11 cellular contexts compared by ENCODE assay signal in the genomic region with DNA sequence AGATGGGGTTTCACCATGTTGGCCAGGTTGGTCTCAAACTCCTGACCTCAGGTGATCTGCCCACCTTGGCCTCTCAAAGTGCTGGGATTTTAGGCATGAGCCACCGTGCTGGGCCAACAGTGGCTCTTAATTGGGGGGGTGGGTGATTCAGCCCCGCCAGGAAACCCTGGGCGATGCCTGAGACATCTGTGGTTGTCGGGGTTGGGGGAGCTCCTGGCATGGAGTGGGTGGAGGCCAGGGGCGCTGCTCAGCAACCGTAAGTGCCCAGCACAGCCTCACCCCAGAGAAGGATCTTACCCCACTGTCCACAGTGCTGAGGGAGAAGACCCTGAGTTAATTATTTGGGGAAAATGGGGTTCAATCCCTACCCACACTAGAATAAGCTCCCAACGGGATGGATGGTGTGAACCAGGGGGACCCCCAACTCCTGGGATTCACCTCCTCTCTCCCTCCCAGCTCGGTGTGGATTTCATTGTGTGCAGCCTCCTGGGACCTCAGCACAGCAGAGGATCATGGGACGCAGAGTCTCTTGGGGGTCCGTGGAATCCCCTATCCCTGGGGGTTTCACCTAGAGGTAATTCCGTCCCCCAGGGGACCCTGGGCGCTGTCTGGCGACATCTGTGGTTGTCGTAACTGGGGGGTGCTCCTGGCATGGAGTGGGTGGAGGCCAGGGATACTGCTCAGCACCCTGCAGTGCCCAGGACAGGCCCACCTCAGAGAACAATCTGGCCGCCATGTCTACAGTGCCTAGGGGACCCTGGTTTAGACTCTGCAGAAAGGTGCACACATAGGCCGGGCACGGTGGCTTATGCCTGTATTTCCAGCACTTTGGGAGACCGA.
A peak's percentile ranks its signal among the peaks of the same experiment; 100 is the strongest.
DNase-seq lines count a peak whose midpoint lies in the region; ATAC-seq and TF ChIP-seq lines count a peak whose summit lies in the region.
"Had no signal": no experiment of that assay in that cellular context is flagged by ENCODE, and none has a peak within 500 bp of the region (broad histone marks: within the 10 kb centered on the region; RNA-seq: fewer than 3 reads in every experiment).

No MANE protein-coding gene starts in this region.

- TF ChIP-seq CTCF in IMR-90 (conservative IDR thresholded peaks at IDR 0.05; ENCODE audit: low read depth, low read length) (no peak), chondrocyte (IDR thresholded peaks at IDR 0.05) (no peak), mesothelial cell of epicardium (IDR thresholded peaks at IDR 0.05; ENCODE audit: unreplicated experiment) (no peak)

- no peak overlapping the region for H3K4me3 ChIP-seq in IMR-90 (ENCODE audit: insufficient read depth, low read depth, low read length)

- peak overlapping the region; percentile 13; the same call in 1 of the 2 replicates for H3K14ac ChIP-seq in IMR-90 (replicated peaks; ENCODE audit: low read depth, low read length)

- in situ Hi-C loops in IMR-90 (cut with MboI; ENCODE audit: low sequenced_read_pairs), result no loop called here

- H3K27me3 Mint-ChIP-seq in chondrocyte (ENCODE audit: low read depth) (no peaks in the 10 kb centered on the region), mesothelial cell of epicardium (ENCODE audit: low read depth) (no peaks in the 10 kb centered on the region)

- H3K27ac ChIP-seq in IMR-90 (ENCODE audit: insufficient read depth, low read length) (peak overlapping the region; percentile 84), temporal lobe (ENCODE audit: low read depth, low read length) (peak overlapping the region; percentile 98)

- CTCF ChIA-PET in IMR-90 (lab: Yijun Ruan, JAX), result no interaction called here

- no peak for DNase-seq in IMR-90
- DNase-seq in chondrocyte (ENCODE audit: low spot score), result peak; percentile 48
- DNase-seq in mesothelial cell of epicardium (ENCODE audit: low spot score in 2 of 2, unreplicated experiment in 2 of 2), result no peak
- no peak for DNase-seq in NCI-H2081 (lab: John Stamatoyannopoulos, UW)
- no peak for DNase-seq in Ammon's horn (ENCODE audit: low spot score)
- DNase-seq: effector CD8-positive, alpha-beta T cell; NCI-H226 had no signal

- no peaks in the 10 kb centered on the region for H4K20me1 ChIP-seq in IMR-90 (ENCODE audit: insufficient read depth, low read length)

- H3K4ac ChIP-seq in IMR-90 (ENCODE audit: low read depth, low read length), result peak overlapping the region; percentile 72

- peak overlapping the region; percentile 88 for H2AK9ac ChIP-seq in IMR-90 (replicated peaks; ENCODE audit: low read depth, low read length, poor library complexity)

- TF ChIP-seq POLR2A in IMR-90 (IDR thresholded peaks at IDR 0.05; ENCODE audit: low read depth, low read length), result no peak

- peaks cover 33% of the 10 kb centered on the region for H3K4me1 ChIP-seq in IMR-90 (ENCODE audit: control insufficient read depth, insufficient read depth, low read length)

- no peak overlapping the region for H3K4me2 ChIP-seq in IMR-90 (ENCODE audit: low read depth, low read length)

- H3K4me3 Mint-ChIP-seq in chondrocyte (ENCODE audit: unreplicated experiment) (peak overlapping the region; percentile 6), mesothelial cell of epicardium (no peak overlapping the region)
- H3K4me3 Mint-ChIP-seq: activated T-helper 1 cell treated with anti-CD3 and anti-CD28 coated beads, Interleukin-12 subunit alpha, Interleukin-12 subunit beta, Interleukin-2, Interleukin-4 antibody, amounts not matched to agents 30 ng/mL and 10 ng/mL and 1 ng/mL, durations not matched to agents 14 hours and 24 hours and 36 hours had no signal

- peak overlapping the region; percentile 74 for H2BK5ac ChIP-seq in IMR-90 (ENCODE audit: low read depth, low read length, poor library complexity, severe bottlenecking)

- H3K36me3 Mint-ChIP-seq in chondrocyte (ENCODE audit: low read depth) (no peaks in the 10 kb centered on the region), mesothelial cell of epicardium (no peaks in the 10 kb centered on the region)

- POLR2A ChIA-PET in IMR-90 (lab: Charles Lee; ENCODE audit: unreplicated experiment), result interaction anchor here (2.8 kb wide), 1 partner anchor 69 kb away, joined by 17 read pairs; the partner anchor contains the start of gene GADD45B

- H3K27ac Mint-ChIP-seq in chondrocyte (ENCODE audit: unreplicated experiment), result peak overlapping the region; percentile 100
- peak overlapping the region; percentile 99 for H3K27ac Mint-ChIP-seq in mesothelial cell of epicardium
- H3K27ac Mint-ChIP-seq: activated T-helper 1 cell treated with anti-CD3 and anti-CD28 coated beads, Interleukin-12 subunit alpha, Interleukin-12 subunit beta, Interleukin-2, Interleukin-4 antibody, amounts not matched to agents 30 ng/mL and 10 ng/mL and 1 ng/mL, durations not matched to agents 14 hours and 24 hours and 36 hours had no signal

- H3K79me1 ChIP-seq in IMR-90 (ENCODE audit: low read depth in 1 of 2, low read length in 2 of 2), result peaks cover 0 to 31% of the 10 kb centered on the region in 2 experiments; a peak in 3 of 4 replicates

- peak overlapping the region; percentile 6; the same call in 1 of the 2 replicates for H3K9ac ChIP-seq in IMR-90 (ENCODE audit: low read depth, low read length)

- peaks cover 4% of the 10 kb centered on the region for H3K9me1 ChIP-seq in IMR-90 (ENCODE audit: insufficient read depth, low read length)

- ATAC-seq in IMR-90 (ENCODE audit: low read depth), result no peak
- no peak for ATAC-seq in activated CD4-positive, CD25-positive, alpha-beta regulatory T cell treated with anti-CD3 and anti-CD28 coated beads, Interleukin-2, amount 50 U/mL, for 24 hours
- no peak for ATAC-seq in HG03108 (IDR thresholded peaks at IDR 0.05; ENCODE audit: unreplicated experiment)

- peak overlapping the region; percentile 91 for H2AK5ac ChIP-seq in IMR-90 (ENCODE audit: low read depth, low read length)

- peak overlapping the region; percentile 56; the same call in 1 of the 2 replicates for H4K5ac ChIP-seq in IMR-90 (ENCODE audit: low read depth, low read length)

- peak overlapping the region; percentile 52 to 62; a peak in 2 of 4 replicates for H4K8ac ChIP-seq in IMR-90 (ENCODE audit: low read depth in 2 of 2, low read length in 2 of 2)

- peak overlapping the region; percentile 47; the same call in 2 of the 3 replicates for H2BK15ac ChIP-seq in IMR-90 (ENCODE audit: low read depth, low read length)

- peak overlapping the region; percentile 18; the same call in 1 of the 2 replicates for H3K18ac ChIP-seq in IMR-90 (ENCODE audit: low read depth, low read length)

- BruUV-seq in IMR-90 (replicated peaks; lab: Mats Ljungman, UMichigan), result no TSS peak

- intact Hi-C loops in IMR-90 (cut with micrococcal nuclease), result no loop called here

- H3K36me3 ChIP-seq in IMR-90 (ENCODE audit: control insufficient read depth, insufficient read depth, low read length), result no peaks in the 10 kb centered on the region

- H4K91ac ChIP-seq in IMR-90 (ENCODE audit: insufficient read depth, low read depth, low read length), result peak overlapping the region; percentile 84

- dilution Hi-C loops in IMR-90 (cut with HindIII; ENCODE audit: low sequenced_read_pairs, unreplicated experiment), result no loop called here

- peak overlapping the region; percentile 67 for H2BK20ac ChIP-seq in IMR-90 (ENCODE audit: low read depth, low read length)

- no peak overlapping the region; the same call in 1 of the 2 replicates for H3K56ac ChIP-seq in IMR-90 (ENCODE audit: extremely low read depth, insufficient read depth, low read length)

- H3K23ac ChIP-seq in IMR-90 (ENCODE audit: low read depth, low read length), result peak overlapping the region; percentile 52; the same call in 1 of the 2 replicates

- no peak overlapping the region for H2AFZ ChIP-seq in IMR-90 (replicated peaks; ENCODE audit: low read length, poor library complexity)

- no peaks in the 10 kb centered on the region for H3K27me3 ChIP-seq in IMR-90 (ENCODE audit: control insufficient read depth, insufficient read depth, low read length)

- H2BK120ac ChIP-seq in IMR-90 (ENCODE audit: low read depth, low read length), result peak overlapping the region; percentile 87

- WGBS in IMR-90 (ENCODE audit: extremely low coverage in 2 of 2, insufficient read length in 1 of 2), 2 experiments, result 96% methylated on average over 4 of the region's 18 CpGs; no CpG with 5 or more reads in 1 of the 2 experiments

- peaks cover 79% of the 10 kb centered on the region for H3K4me1 Mint-ChIP-seq in chondrocyte (ENCODE audit: low read depth)
- H3K4me1 Mint-ChIP-seq in mesothelial cell of epicardium, result peaks cover 48% of the 10 kb centered on the region

- H3K9me3 Mint-ChIP-seq in chondrocyte (ENCODE audit: low read depth) (peaks cover 2% of the 10 kb centered on the region), mesothelial cell of epicardium (no peaks in the 10 kb centered on the region)
- H3K9me3 Mint-ChIP-seq: activated T-helper 1 cell treated with anti-CD3 and anti-CD28 coated beads, Interleukin-12 subunit alpha, Interleukin-12 subunit beta, Interleukin-2, Interleukin-4 antibody, amounts not matched to agents 30 ng/mL and 10 ng/mL and 1 ng/mL, durations not matched to agents 14 hours and 24 hours and 36 hours had no signal

- no peaks in the 10 kb centered on the region for H3K9me3 ChIP-seq in IMR-90 (ENCODE audit: control insufficient read depth, insufficient read depth, low read length)

- TF ChIP-seq RAD21 in IMR-90 (IDR thresholded peaks at IDR 0.05; ENCODE audit: low read length), result no peak

TF ChIP-seq in IMR-90, 13 proteins besides CTCF, POLR2A, EP300 and RAD21 (continues in another document):
- TF ChIP-seq SMC3 (IDR thresholded peaks at IDR 0.05; ENCODE audit: low read depth, low read length), result no peak
- no peak for TF ChIP-seq ELK1 (IDR thresholded peaks at IDR 0.05; ENCODE audit: borderline replicate concordance, low read depth, low read length)
- TF ChIP-seq, protein P1, sequence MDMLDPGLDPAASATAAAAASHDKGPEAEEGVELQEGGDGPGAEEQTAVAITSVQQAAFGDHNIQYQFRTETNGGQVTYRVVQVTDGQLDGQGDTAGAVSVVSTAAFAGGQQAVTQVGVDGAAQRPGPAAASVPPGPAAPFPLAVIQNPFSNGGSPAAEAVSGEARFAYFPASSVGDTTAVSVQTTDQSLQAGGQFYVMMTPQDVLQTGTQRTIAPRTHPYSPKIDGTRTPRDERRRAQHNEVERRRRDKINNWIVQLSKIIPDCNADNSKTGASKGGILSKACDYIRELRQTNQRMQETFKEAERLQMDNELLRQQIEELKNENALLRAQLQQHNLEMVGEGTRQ (IDR thresholded peaks at IDR 0.05; ENCODE audit: low read depth, low read length), result no peak
- TF ChIP-seq NFE2L2 (IDR thresholded peaks at IDR 0.05; ENCODE audit: low read depth, low read length), result no peak
- no peak for TF ChIP-seq MXI1 (IDR thresholded peaks at IDR 0.05; ENCODE audit: borderline replicate concordance, low read depth, low read length)
- no peak for TF ChIP-seq MAFK (IDR thresholded peaks at IDR 0.05; ENCODE audit: low read depth, low read length)
